33 cellular contexts compared by ENCODE assay signal in the genomic region with DNA sequence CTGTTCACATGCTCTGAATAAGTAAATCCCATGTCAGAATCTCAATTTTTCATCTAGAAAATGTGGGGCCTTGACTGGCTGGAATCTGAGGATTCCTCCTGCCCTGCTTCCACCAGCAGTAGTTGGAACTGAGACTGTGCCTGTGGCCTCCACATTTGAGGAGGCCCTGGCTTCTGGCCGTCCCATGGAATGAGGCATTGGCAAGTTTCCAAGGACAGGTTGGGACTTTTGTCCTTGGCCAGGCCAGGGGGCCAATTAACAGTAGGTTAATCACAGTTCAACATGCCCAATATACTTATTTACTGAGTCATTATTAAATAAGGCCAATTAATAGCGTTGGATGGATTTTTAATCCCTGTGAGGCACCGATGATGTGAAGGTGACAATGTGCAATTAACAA. TPM values are rescaled to one million over a fixed set of nuclear protein-coding genes. Genes with fewer than 3 reads are reported as not detected.
"Had no signal": no experiment of that assay in that cellular context is flagged by ENCODE, and none has a peak within 500 bp of the region (broad histone marks: within the 10 kb centered on the region; RNA-seq: fewer than 3 reads in every experiment).

No MANE protein-coding gene starts in this region.

- H3K36me3 ChIP-seq: ascending aorta, cardiac muscle cell had no signal

- H3K27ac ChIP-seq: ascending aorta, cardiac muscle cell, VCaP had no signal

- H3K9me3 ChIP-seq: ascending aorta had no signal

- H3K27me3 ChIP-seq: ascending aorta, cardiac muscle cell had no signal

- H3K4me1 ChIP-seq: ascending aorta had no signal

- FAIRE-seq: bronchial epithelial cell, TTC549 had no signal

- H3K4me3 ChIP-seq: ascending aorta, cardiac muscle cell had no signal

- DNase-seq: activated B cell treated with CpG ODN at 0.5 μM for 24 hours; activated CD4-positive, alpha-beta memory T cell treated with anti-CD3 and anti-CD28 coated beads for 36 hours; activated CD4-positive, alpha-beta T cell treated with anti-CD3 and anti-CD28 coated beads for 4 hours; activated CD4-positive, alpha-beta T cell treated with anti-CD3 and anti-CD28 coated beads, Interleukin-2, amount 10 ng/mL, durations not matched to agents 24 days and 14 days; activated CD4-positive, alpha-beta T cell treated with anti-CD3 and anti-CD28 coated beads, Interleukin-2, amount 50 U/mL, for 1 hour; activated CD4-positive, alpha-beta T cell treated with anti-CD3 and anti-CD28 coated beads, Interleukin-2, amount 50 U/mL, for 4 hours; activated CD4-positive, CD25-positive, alpha-beta regulatory T cell treated with anti-CD3 and anti-CD28 coated beads, Interleukin-2, amount 50 U/mL, for 72 hours; activated CD8-positive, alpha-beta memory T cell treated with anti-CD3 and anti-CD28 coated beads, Interleukin-2, amount 50 U/mL, for 4 hours; activated CD8-positive, alpha-beta T cell treated with anti-CD3 and anti-CD28 coated beads for 36 hours; activated effector memory CD4-positive, alpha-beta T cell treated with Interleukin-2 at 50 U/mL for 16 hours; activated gamma-delta T cell; activated naive CD4-positive, alpha-beta T cell treated with anti-CD3 and anti-CD28 coated beads, Interleukin-2, amount 10 ng/mL, durations not matched to agents 7 days and 5 days; activated naive CD4-positive, alpha-beta T cell treated with Interleukin-2 at 50 U/mL for 16 hours; activated naive CD8-positive, alpha-beta T cell treated with anti-CD3 and anti-CD28 coated beads, Interleukin-2, amount 10 ng/mL, durations not matched to agents 7 days and 5 days; activated naive CD8-positive, alpha-beta T cell treated with anti-CD3 and anti-CD28 coated beads, Interleukin-2, amount 50 U/mL, for 24 hours; activated T-cell treated with anti-CD3 and anti-CD28 coated beads for 4 hours; activated T-cell treated with anti-CD3 and anti-CD28 coated beads, Interleukin-2, amount 50 U/mL, for 1 hour; activated T-cell treated with anti-CD3 and anti-CD28 coated beads, Interleukin-2, amount 50 U/mL, for 4 hours; activated T-cell treated with anti-CD3 and anti-CD28 coated beads, Interleukin-2, amount 50 U/mL, for 72 hours; amygdala; anterior cingulate cortex; caudate nucleus; SW 1271; T-helper 1 cell; T-helper 2 cell; T-helper 9 cell had no signal

- ATAC-seq: activated CD8-positive, alpha-beta T cell treated with anti-CD3 and anti-CD28 coated beads for 36 hours; activated naive CD8-positive, alpha-beta T cell treated with anti-CD3 and anti-CD28 coated beads, Interleukin-2, amount 50 U/mL, for 24 hours; activated T-cell treated with anti-CD3 and anti-CD28 coated beads, Interleukin-2, amount 50 U/mL, for 4 hours; activated T-cell treated with anti-CD3 and anti-CD28 coated beads, Interleukin-2, amount 50 U/mL, for 72 hours had no signal

RNA-seq across cellular contexts. Expression of a gene that starts 50.2 kb away (rescaled TPM):
- total RNA-seq: activated B cell treated with CpG ODN at 0.5 μM for 24 hours; activated CD4-positive, alpha-beta memory T cell treated with anti-CD3 and anti-CD28 coated beads for 36 hours; activated CD4-positive, alpha-beta T cell treated with anti-CD3 and anti-CD28 coated beads, Interleukin-2, amount 10 ng/mL, durations not matched to agents 24 days and 14 days; activated CD8-positive, alpha-beta memory T cell treated with anti-CD3 and anti-CD28 coated beads for 36 hours; activated CD8-positive, alpha-beta T cell treated with anti-CD3 and anti-CD28 coated beads for 36 hours; activated naive CD8-positive, alpha-beta T cell treated with anti-CD3 and anti-CD28 coated beads, Interleukin-2, amount 10 ng/mL, durations not matched to agents 7 days and 5 days; activated T-cell treated with anti-CD3 and anti-CD28 coated beads, Interleukin-2, amount 50 U/mL, for 72 hours; activated T-helper 2 cell treated with anti-CD3 and anti-CD28 coated beads, Interferon-gamma antibody, Interleukin-2, Interleukin-4, amounts not matched to agents 10 μg/mL and 5 μg/mL and 100 μg/mL, durations not matched to agents 14 hours and 24 hours and 36 hours had no signal
